ENCODE assay signal across 9 cellular contexts in genomic region chr3:49199244-49199899, GRCh38. TPM values are rescaled to one million over a fixed set of nuclear protein-coding genes. Genes with fewer than 3 reads are reported as not detected.
A peak's percentile ranks its signal among the peaks of the same experiment; 100 is the strongest.
DNase-seq lines count a peak whose midpoint lies in the region; ATAC-seq and TF ChIP-seq lines count a peak whose summit lies in the region.
"Had no signal": no experiment of that assay in that cellular context is flagged by ENCODE, and none has a peak within 500 bp of the region (broad histone marks: within the 10 kb centered on the region; RNA-seq: fewer than 3 reads in every experiment).

No MANE protein-coding gene starts in this region.

- no peaks in the 10 kb centered on the region for H3K9me3 ChIP-seq in ascending aorta
- no peaks in the 10 kb centered on the region for H3K9me3 ChIP-seq in heart right ventricle

- H3K4me1 ChIP-seq in ascending aorta (peaks cover 0 to 6% of the 10 kb centered on the region in 2 donors), heart right ventricle (peaks cover 0 to 24% (median 6%) of the 10 kb centered on the region in 9 donors)

- no peaks in the 10 kb centered on the region for H3K27me3 ChIP-seq in ascending aorta
- no peaks in the 10 kb centered on the region for H3K27me3 ChIP-seq in heart right ventricle

- TF ChIP-seq CTCF in ascending aorta (IDR thresholded peaks at IDR 0.05) (no peak), heart right ventricle (IDR thresholded peaks at IDR 0.05) (no peak)

- DNase-seq in EH (ENCODE audit: low read depth): peak; percentile 19
- peak; percentile 79 to 95 for DNase-seq in ascending aorta (ENCODE audit: low spot score in 2 of 2)
- DNase-seq in heart right ventricle: peak; percentile 96
- peak; percentile 8 for DNase-seq in putamen (ENCODE audit: low spot score)
- no peak for DNase-seq in cerebellar nuclear complex (lab: John Stamatoyannopoulos, UW)
- no peak for DNase-seq in KG1 (lab: John Stamatoyannopoulos, UW)

- H3K36me3 ChIP-seq in ascending aorta (no peaks in the 10 kb centered on the region), heart right ventricle (no peaks in the 10 kb centered on the region)

- H3K4me3 ChIP-seq in ascending aorta: peak overlapping the region; percentile 46 to 72
- peak overlapping the region; percentile 27 to 76 (median 57) for H3K4me3 ChIP-seq in heart right ventricle
- H3K4me3 ChIP-seq: GM12878 had no signal

- ATAC-seq in heart right ventricle: peak; percentile 95 to 99 (median 98)
- ATAC-seq in HG02840 (IDR thresholded peaks at IDR 0.05; ENCODE audit: low FRiP score, unreplicated experiment): no peak
- ATAC-seq in HG03571 (IDR thresholded peaks at IDR 0.05; ENCODE audit: unreplicated experiment): no peak
- ATAC-seq: GM12878 had no signal

- H3K27ac ChIP-seq in ascending aorta (peak overlapping the region; percentile 37 to 77), heart right ventricle (peak overlapping the region; percentile 22 to 91 (median 82))

- 15 to 17% methylated on average over 52 of the region's 52 CpGs for WGBS in heart right ventricle, 2 donors

- intact Hi-C loops in ascending aorta (cut with DNase I) (loop anchor here (2.0 kb wide), 1 partner anchor 27 kb away; no protein-coding TSS in a partner anchor), heart right ventricle (cut with DNase I) (loop anchor here in 1 of 10 donors (2.0 kb wide), 1 partner anchor 21 kb away; no protein-coding TSS in a partner anchor)

RNA-seq across cellular contexts. Expression of gene KLHDC8B, which starts 28.0 kb away (rescaled TPM):
- total RNA-seq in ascending aorta (57.5 TPM), heart right ventricle (100 to 1,000 TPM in 9 of 10 donors, 10 to 100 TPM in 1; 87.9 to 190 (median 118) TPM)
- 100 to 1,000 TPM in 1 of 2 donors, 10 to 100 TPM in 1; 56.2 to 121 TPM for polyA plus RNA-seq in heart right ventricle

RNA-seq across cellular contexts. Expression of gene CCDC71, which starts 33.2 kb away (rescaled TPM):
- total RNA-seq in ascending aorta (31.6 TPM), heart right ventricle (10 to 100 TPM; 10.4 to 16.9 (median 12.3) TPM)
- polyA plus RNA-seq in heart right ventricle: 10 to 100 TPM in 1 of 2 donors, 1 to 10 TPM in 1; 7.2 to 16.3 TPM

Comparison
In these comparisons a context has a peak if more than half of its experiments do, and no peak if none do; other contexts are left out.
1. DNase-seq: peak in EH (single experiment), ascending aorta (2 of 2), heart right ventricle (2 of 2) and putamen (single experiment); none in cerebellar nuclear complex (0 of 2) and KG1 (single experiment).
2. ATAC-seq: peak in heart right ventricle (8 of 8); none in HG02840 (single experiment) and HG03571 (single experiment).